In the genomic region with DNA sequence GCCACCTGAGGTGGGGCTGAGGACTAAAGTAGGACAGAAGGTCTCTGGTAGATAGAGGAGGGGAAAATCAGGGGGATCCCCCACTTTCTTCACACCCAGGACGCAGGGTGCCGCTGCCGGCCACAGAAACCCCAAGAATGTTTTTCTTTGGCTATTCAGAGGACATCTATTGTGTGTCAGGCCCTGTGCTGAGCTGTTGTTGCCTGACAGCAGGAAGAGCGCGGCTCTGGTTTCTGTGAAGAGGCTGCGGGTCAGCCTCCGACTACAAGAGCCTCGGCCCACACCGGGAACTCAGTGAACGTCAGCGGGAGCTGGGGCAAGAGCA, we compare ENCODE assay signal across 8 cellular contexts. TPM values are rescaled to one million over a fixed set of nuclear protein-coding genes. Genes with fewer than 3 reads are reported as not detected.
DNase-seq lines count a peak whose midpoint lies in the region; ATAC-seq and TF ChIP-seq lines count a peak whose summit lies in the region.

No MANE protein-coding gene starts in this region.

- H3K27me3 Mint-ChIP-seq in activated T-cell treated with anti-CD3 and anti-CD28 coated beads, Interleukin-2, amount 50 U/mL, for 24 hours: no peaks in the 10 kb centered on the region

- WGBS in gastroesophageal sphincter (ENCODE audit: low coverage in 1 of 2), 2 donors: 0% methylated on average over 1 to 5 of the region's 11 CpGs
- 1% methylated on average over 11 of the region's 11 CpGs for WGBS in psoas muscle, 3 donors

- H3K4me3 ChIP-seq in gastroesophageal sphincter (peak overlapping the region; percentile 85 to 98), psoas muscle (peak overlapping the region; percentile 90)

- peaks cover 50% of the 10 kb centered on the region for H3K36me3 Mint-ChIP-seq in activated T-cell treated with anti-CD3 and anti-CD28 coated beads, Interleukin-2, amount 50 U/mL, for 24 hours (ENCODE audit: low read depth)

- intact Hi-C loops in psoas muscle (cut with DNase I): loop anchor here (5.0 kb wide), 3 partner anchors 45 to 110 kb away; a partner anchor contains a TSS

- H3K9me3 ChIP-seq in gastroesophageal sphincter (no peaks in the 10 kb centered on the region), psoas muscle (no peaks in the 10 kb centered on the region)

- no peaks in the 10 kb centered on the region for H3K9me3 Mint-ChIP-seq in activated T-cell treated with anti-CD3 and anti-CD28 coated beads, Interleukin-2, amount 50 U/mL, for 24 hours

- DNase-seq in Daoy (ENCODE audit: low read depth) (peak; percentile 74), KG1 (lab: John Stamatoyannopoulos, UW) (peak; percentile 80), psoas muscle (no peak), mesenteric fat pad (ENCODE audit: low spot score) (no peak), foreskin melanocyte (no peak)
- DNase-seq in activated T-cell treated with anti-CD3 and anti-CD28 coated beads, Interleukin-2, amount 50 U/mL, for 24 hours: no peak

- TF ChIP-seq EP300 in gastroesophageal sphincter (IDR thresholded peaks at IDR 0.05): no peak

- peaks cover 82% of the 10 kb centered on the region for H3K4me1 Mint-ChIP-seq in activated T-cell treated with anti-CD3 and anti-CD28 coated beads, Interleukin-2, amount 50 U/mL, for 24 hours (ENCODE audit: low read depth)

- no peak for TF ChIP-seq POLR2A in gastroesophageal sphincter (IDR thresholded peaks at IDR 0.05)

- peak overlapping the region; percentile 96 for H3K27ac Mint-ChIP-seq in activated T-cell treated with anti-CD3 and anti-CD28 coated beads, Interleukin-2, amount 50 U/mL, for 24 hours

- TF ChIP-seq CTCF in gastroesophageal sphincter (IDR thresholded peaks at IDR 0.05) (no peak), psoas muscle (IDR thresholded peaks at IDR 0.05) (no peak)

- H3K27me3 ChIP-seq in gastroesophageal sphincter (no peaks in the 10 kb centered on the region), psoas muscle (ENCODE audit: insufficient read depth in 3 of 3, low read length in 2 of 3) (no peaks in the 10 kb centered on the region)

- H3K4me1 ChIP-seq in gastroesophageal sphincter: peaks cover 10 to 81% (median 32%) of the 10 kb centered on the region in 3 donors
- peaks cover 44% of the 10 kb centered on the region for H3K4me1 ChIP-seq in psoas muscle

- H3K36me3 ChIP-seq in gastroesophageal sphincter (peaks cover 0 to 16% of the 10 kb centered on the region in 2 donors), psoas muscle (ENCODE audit: insufficient read depth in 1 of 2, low read depth in 1 of 2) (peaks cover 0 to 13% of the 10 kb centered on the region in 2 donors)

- H3K4me3 Mint-ChIP-seq in activated T-cell treated with anti-CD3 and anti-CD28 coated beads, Interleukin-2, amount 50 U/mL, for 24 hours: peak overlapping the region; percentile 82

- ATAC-seq in GM21390 (IDR thresholded peaks at IDR 0.05; ENCODE audit: unreplicated experiment) (peak; percentile 37), gastroesophageal sphincter (peak; percentile 20), psoas muscle (peak; percentile 19 to 38 (median 25))

- H3K27ac ChIP-seq in gastroesophageal sphincter: peak overlapping the region; percentile 99 to 100 (median 100)
- H3K27ac ChIP-seq in psoas muscle: peak overlapping the region; percentile 98

RNA-seq across cellular contexts. Expression of a gene that starts 0.4 kb away (rescaled TPM):
- 7.9 and 9.0 TPM in 2 replicates for total RNA-seq in Daoy (2014; rRNA removed; shearing (Covaris generic))
- total RNA-seq in gastroesophageal sphincter (10 to 100 TPM; 13.7 to 30.0 (median 15.5) TPM), psoas muscle (1 to 10 TPM; 4.2 to 7.4 (median 5.5) TPM), mesenteric fat pad (9.0 TPM)
- polyA plus RNA-seq in psoas muscle: 1 to 10 TPM; 2.5 to 5.5 (median 3.4) TPM

RNA-seq across cellular contexts. Expression of a gene that starts 39.1 kb away (rescaled TPM):
- total RNA-seq in Daoy (2014; rRNA removed; shearing (Covaris generic)): 10.7 and 13.9 TPM in 2 replicates
- total RNA-seq in gastroesophageal sphincter (10 to 100 TPM; 10.5 to 36.9 (median 17.1) TPM), psoas muscle (10 to 100 TPM in 3 of 4 donors, 1 to 10 TPM in 1; 9.9 to 16.9 (median 12.5) TPM), mesenteric fat pad (52.5 TPM)
- 10 to 100 TPM in 1 of 3 donors, 1 to 10 TPM in 2; 7.7 to 11.3 (median 9.6) TPM for polyA plus RNA-seq in psoas muscle

Comparison
In these comparisons a context has a peak if more than half of its experiments do, and no peak if none do; other contexts are left out.
1. DNase-seq: peak in Daoy (single experiment) and KG1 (single experiment); none in activated T-cell treated with anti-CD3 and anti-CD28 coated beads, Interleukin-2, amount 50 U/mL, for 24 hours (single experiment), psoas muscle (0 of 2), mesenteric fat pad (single experiment) and foreskin melanocyte (single experiment).
2. Peak in every context shown above with its lines, with median percentiles within 50 percentile points of each other: ATAC-seq.